In the genomic region with DNA sequence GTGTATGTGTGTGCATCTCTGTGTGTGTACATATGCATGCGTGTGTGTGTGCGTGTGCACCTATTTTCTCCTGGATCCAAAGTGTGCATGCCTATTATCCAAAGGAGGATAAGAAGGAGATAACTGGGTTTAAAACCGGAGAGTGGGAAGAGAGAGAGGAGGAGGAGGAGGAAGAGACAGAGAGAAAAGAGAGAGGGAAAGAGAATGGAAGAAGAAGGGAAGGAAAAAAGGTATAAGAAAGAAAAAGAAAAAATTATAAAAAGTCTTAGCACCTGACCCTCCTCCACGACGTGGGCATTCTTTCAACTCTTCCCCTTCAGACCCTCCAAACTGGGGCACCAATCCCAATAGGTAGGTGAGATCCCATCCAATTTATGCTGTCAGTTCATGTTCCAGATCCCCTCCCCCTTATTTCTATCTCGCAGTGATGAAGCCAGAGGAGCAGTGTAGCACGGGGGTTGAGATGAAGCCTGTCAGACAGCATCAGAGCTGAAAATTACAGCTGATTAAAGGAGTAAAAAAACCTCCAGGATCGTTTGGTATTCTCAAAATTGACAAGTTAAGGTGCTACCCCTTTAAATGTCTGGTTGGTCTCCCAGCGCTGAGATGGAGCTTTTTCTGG, we compare ENCODE assay signal across 13 cellular contexts.
"Had no signal": no experiment of that assay in that cellular context is flagged by ENCODE, and none has a peak within 500 bp of the region (broad histone marks: within the 10 kb centered on the region; RNA-seq: fewer than 3 reads in every experiment).

No MANE protein-coding gene starts in this region.

- H3K4me3 ChIP-seq: cardiac muscle cell, lower lobe of right lung, tibial artery had no signal

- ATAC-seq: esophagus mucosa, lower lobe of right lung had no signal

- H3K27ac ChIP-seq: cardiac muscle cell, lower lobe of right lung, neutrophil, tibial artery had no signal

- H3K27me3 ChIP-seq: cardiac muscle cell, neutrophil, tibial artery had no signal

- DNase-seq: activated CD4-positive, alpha-beta T cell treated with anti-CD3 and anti-CD28 coated beads, Interleukin-2, amount 50 U/mL, for 48 hours; activated CD4-positive, CD25-positive, alpha-beta regulatory T cell treated with anti-CD3 and anti-CD28 coated beads, Interleukin-2, amount 50 U/mL, for 72 hours; activated naive CD4-positive, alpha-beta T cell treated with anti-CD3 and anti-CD28 coated beads, Interleukin-2, amount 10 ng/mL, durations not matched to agents 7 days and 5 days; lower lobe of right lung; midbrain; retina; stimulated activated CD4-positive, alpha-beta T cell treated with anti-CD3 and anti-CD28 coated beads, Interleukin-4, amount 100 ng/mL, for 1 hour; stimulated activated naive CD4-positive, alpha-beta T cell; T-helper 9 cell; tibial artery had no signal

- H3K9me3 ChIP-seq: lower lobe of right lung, neutrophil, tibial artery had no signal

- H3K4me1 ChIP-seq: lower lobe of right lung, tibial artery had no signal

- H3K36me3 ChIP-seq: cardiac muscle cell, lower lobe of right lung, neutrophil, tibial artery had no signal
